ENCODE assay signal across 8 cellular contexts in genomic region chr21:37562920-37563640, GRCh38.
DNase-seq lines count a peak whose midpoint lies in the region; ATAC-seq and TF ChIP-seq lines count a peak whose summit lies in the region.

No MANE protein-coding gene starts in this region.

- peaks cover 14% of the 10 kb centered on the region for H3K4me1 Mint-ChIP-seq in memory B cell

- H3K9me3 ChIP-seq in breast epithelium (no peaks in the 10 kb centered on the region), HAP-1 (peaks cover 3% of the 10 kb centered on the region; the same call in 1 of the 2 replicates)

- H3K9me3 Mint-ChIP-seq in memory B cell: peaks cover 8% of the 10 kb centered on the region

- TF ChIP-seq CTCF in GM06990 (IDR thresholded peaks at IDR 0.05; ENCODE audit: insufficient read depth, low read length, poor library complexity, severe bottlenecking) (no peak), LNCaP clone FGC (IDR thresholded peaks at IDR 0.05; ENCODE audit: control insufficient read depth, extremely low read depth, insufficient read depth) (no peak), breast epithelium (IDR thresholded peaks at IDR 0.05) (no peak)

- in situ Hi-C loops in HAP-1 (cut with MboI; ENCODE audit: low sequenced_read_pairs): no loop called here

- H3K4me3 ChIP-seq in GM06990 (replicated peaks; ENCODE audit: low read depth, low read length) (peak overlapping the region; percentile 80), LNCaP clone FGC (ENCODE audit: low read depth, low read length) (peak overlapping the region; percentile 69), breast epithelium (peak overlapping the region; percentile 67 to 94 (median 68)), HAP-1 (no peak overlapping the region)

- H3K27me3 ChIP-seq in GM06990 (replicated peaks; ENCODE audit: control insufficient read depth, insufficient read depth, low read length) (no peaks in the 10 kb centered on the region), breast epithelium (no peaks in the 10 kb centered on the region), HAP-1 (ENCODE audit: low read depth) (no peaks in the 10 kb centered on the region)

- no peak for DNase-seq in GM06990 (ENCODE audit: extremely low read depth, insufficient read length)
- no peak for DNase-seq in LNCaP clone FGC (ENCODE audit: low read depth)
- DNase-seq in breast epithelium (ENCODE audit: low spot score in 2 of 2): no peak
- no peak for DNase-seq in memory B cell (ENCODE audit: low spot score in 2 of 2)
- DNase-seq in HAP-1 (ENCODE audit: low spot score in 2 of 2): no peak
- no peak for DNase-seq in NCI-H1436 (lab: John Stamatoyannopoulos, UW)
- no peak for DNase-seq in hepatic stellate cell (ENCODE audit: low spot score)

- H3K27ac ChIP-seq in breast epithelium: peak overlapping the region; percentile 90 to 96

- peaks cover 2% of the 10 kb centered on the region for H3K27me3 Mint-ChIP-seq in memory B cell

- H3K4me1 ChIP-seq in breast epithelium (peaks cover 2 to 7% of the 10 kb centered on the region in 2 donors), HAP-1 (peaks cover 6% of the 10 kb centered on the region)

- H3K4me3 Mint-ChIP-seq in memory B cell: peak overlapping the region; percentile 98

- H3K36me3 ChIP-seq in GM06990 (ENCODE audit: control insufficient read depth, insufficient read depth, low read length): no peaks in the 10 kb centered on the region
- no peaks in the 10 kb centered on the region for H3K36me3 ChIP-seq in breast epithelium
- H3K36me3 ChIP-seq in HAP-1 (replicated peaks): no peaks in the 10 kb centered on the region

- H3K27ac Mint-ChIP-seq in memory B cell: peak overlapping the region; percentile 97

- TF ChIP-seq POLR2A in breast epithelium (IDR thresholded peaks at IDR 0.05): no peak

- ATAC-seq in GM21526 (IDR thresholded peaks at IDR 0.05; ENCODE audit: low FRiP score, unreplicated experiment) (peak; percentile 28), memory B cell (ENCODE audit: low read depth) (peak; percentile 5)

- H3K36me3 Mint-ChIP-seq in memory B cell: peaks cover 3% of the 10 kb centered on the region

- intact Hi-C loops in breast epithelium (cut with DNase I; ENCODE audit: low total_unique reads): no loop called here
